ENCODE assay signal across 1 cellular context in genomic region chr5:74570250-74570649, GRCh38.
TF ChIP-seq lines count a peak whose summit lies in the region.

No MANE protein-coding gene starts in this region.

TF ChIP-seq in endothelial cell of umbilical vein, 7 proteins besides CTCF, POLR2A, EP300 and RAD21 (continued from another document):
- TF ChIP-seq MAX (IDR thresholded peaks at IDR 0.05; ENCODE audit: insufficient read depth, insufficient read length), result no peak
